8 cellular contexts compared by ENCODE assay signal in the genomic region with DNA sequence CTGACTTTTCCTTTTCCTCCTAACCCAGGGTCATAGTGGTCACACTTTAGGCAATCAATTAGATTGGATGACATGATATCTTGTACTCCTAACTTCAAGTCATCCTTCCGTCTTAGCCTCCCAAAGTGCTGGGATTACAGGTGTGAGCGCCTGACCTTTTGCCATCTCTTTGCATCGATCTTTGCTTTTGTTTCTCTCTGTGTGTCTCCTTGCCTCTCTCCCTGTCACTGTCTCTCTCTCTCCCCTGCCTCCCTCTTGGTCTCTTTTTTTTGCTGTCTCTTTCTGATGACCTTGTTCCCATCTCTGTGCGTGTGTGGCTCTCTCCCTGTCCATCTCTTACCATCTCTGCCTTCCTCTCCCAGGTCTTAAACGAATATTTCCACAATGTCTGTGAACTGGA. TPM values are rescaled to one million over a fixed set of nuclear protein-coding genes. Genes with fewer than 3 reads are reported as not detected.
DNase-seq lines count a peak whose midpoint lies in the region; ATAC-seq and TF ChIP-seq lines count a peak whose summit lies in the region.
"Not testable (repeated sequence)": the region's sequence is repeated elsewhere in the genome, so short reads cannot be mapped to it uniquely, and the experiment has no call there.

No MANE protein-coding gene starts in this region.

- peaks cover 12% of the 10 kb centered on the region for H3K4me1 ChIP-seq in CD8-positive, alpha-beta T cell (ENCODE audit: insufficient read depth, low read length)
- not testable (repeated sequence) for H3K4me1 ChIP-seq in colonic mucosa; hepatocyte (ENCODE audit: insufficient read depth)
- peaks cover 0 to 17% (median 10%) of the 10 kb centered on the region in 5 donors for H3K4me1 ChIP-seq in subcutaneous abdominal adipose tissue (ENCODE audit: control insufficient read depth in 5 of 5, insufficient read depth in 5 of 5, low read length in 5 of 5)

- not testable (repeated sequence) for H3K9me3 ChIP-seq in CD8-positive, alpha-beta T cell (ENCODE audit: low read length); colonic mucosa; hepatocyte (ENCODE audit: low read depth); subcutaneous abdominal adipose tissue (ENCODE audit: control insufficient read depth in 5 of 5, low read length in 5 of 5)

- TF ChIP-seq CTCF in CD8-positive, alpha-beta T cell (IDR thresholded peaks at IDR 0.05); LNCaP clone FGC (IDR thresholded peaks at IDR 0.05; ENCODE audit: control insufficient read depth, extremely low read depth, insufficient read depth); colonic mucosa (IDR thresholded peaks at IDR 0.05); hepatocyte (IDR thresholded peaks at IDR 0.05; ENCODE audit: poor library complexity); nephron (IDR thresholded peaks at IDR 0.05; ENCODE audit: unreplicated experiment in 3 of 3): not testable (repeated sequence)

- peak overlapping the region; percentile 90 for H3K4me3 ChIP-seq in CD8-positive, alpha-beta T cell (ENCODE audit: low read depth, low read length)
- H3K4me3 ChIP-seq in LNCaP clone FGC (ENCODE audit: low read depth, low read length) (peak overlapping the region; percentile 90), colonic mucosa (peak overlapping the region; percentile 70), hepatocyte (peak overlapping the region; percentile 62), subcutaneous abdominal adipose tissue (ENCODE audit: low read depth in 1 of 5, low read length in 5 of 5) (peak overlapping the region; percentile 19 to 95 (median 91))

- not testable (repeated sequence) for H3K9me3 Mint-ChIP-seq in CD8-positive, alpha-beta T cell; activated CD4-positive, alpha-beta memory T cell treated with anti-CD3 and anti-CD28 coated beads, Interleukin-2, amount 10 ng/mL, durations not matched to agents 7 days and 5 days; nephron

- peaks cover 44% of the 10 kb centered on the region for H3K4me1 Mint-ChIP-seq in CD8-positive, alpha-beta T cell (ENCODE audit: low read depth)
- H3K4me1 Mint-ChIP-seq in activated CD4-positive, alpha-beta memory T cell treated with anti-CD3 and anti-CD28 coated beads, Interleukin-2, amount 10 ng/mL, durations not matched to agents 7 days and 5 days, result peaks cover 50% of the 10 kb centered on the region
- peaks cover 13% of the 10 kb centered on the region for H3K4me1 Mint-ChIP-seq in nephron

- peak overlapping the region; percentile 98 for H3K4me3 Mint-ChIP-seq in CD8-positive, alpha-beta T cell
- H3K4me3 Mint-ChIP-seq in activated CD4-positive, alpha-beta memory T cell treated with anti-CD3 and anti-CD28 coated beads, Interleukin-2, amount 10 ng/mL, durations not matched to agents 7 days and 5 days, result peak overlapping the region; percentile 92
- H3K4me3 Mint-ChIP-seq in nephron, result peak overlapping the region; percentile 90 to 99 (median 95)

- H3K36me3 ChIP-seq in CD8-positive, alpha-beta T cell (ENCODE audit: insufficient read depth, low read length); colonic mucosa; hepatocyte (replicated peaks; ENCODE audit: insufficient read depth, low read depth); subcutaneous abdominal adipose tissue (ENCODE audit: control insufficient read depth in 5 of 5, insufficient read depth in 5 of 5, low read length in 5 of 5): not testable (repeated sequence)

- not testable (repeated sequence) for H3K9ac ChIP-seq in colonic mucosa (ENCODE audit: low read depth in 2 of 2, low read length in 2 of 2)
- peak overlapping the region in 3 of 5 donors; percentile 77 to 94 (median 79) for H3K9ac ChIP-seq in subcutaneous abdominal adipose tissue (ENCODE audit: low read length in 5 of 5)

- H3K27ac ChIP-seq in CD8-positive, alpha-beta T cell (ENCODE audit: low read depth, low read length); colonic mucosa; subcutaneous abdominal adipose tissue (ENCODE audit: low read depth, low read length): not testable (repeated sequence)
- H3K27ac ChIP-seq in hepatocyte, result peak overlapping the region; percentile 54

- DNase-seq in CD8-positive, alpha-beta T cell; LNCaP clone FGC (ENCODE audit: low read depth); activated CD4-positive, alpha-beta memory T cell treated with anti-CD3 and anti-CD28 coated beads, Interleukin-2, amount 10 ng/mL, durations not matched to agents 7 days and 5 days; colonic mucosa; hepatocyte (ENCODE audit: low spot score): not testable (repeated sequence)

- WGBS in hepatocyte (ENCODE audit: low lambda C conversion rate, missing lambda C conversion rate), result 23% methylated on average over 5 of the region's 5 CpGs

- not testable (repeated sequence) for H3K9me2 ChIP-seq in hepatocyte (replicated peaks; ENCODE audit: insufficient read depth)

- not testable (repeated sequence) for H3K27me3 Mint-ChIP-seq in CD8-positive, alpha-beta T cell (ENCODE audit: low read depth); activated CD4-positive, alpha-beta memory T cell treated with anti-CD3 and anti-CD28 coated beads, Interleukin-2, amount 10 ng/mL, durations not matched to agents 7 days and 5 days; nephron (ENCODE audit: low read depth)

- POLR2A ChIA-PET in CD8-positive, alpha-beta T cell (lab: Charles Lee), result not testable (repeated sequence)
- POLR2A ChIA-PET in activated CD4-positive, alpha-beta memory T cell treated with anti-CD3 and anti-CD28 coated beads, Interleukin-2, amount 10 ng/mL, durations not matched to agents 7 days and 5 days (lab: Charles Lee), result interaction anchor here (1.1 kb wide), 1 partner anchor 75 kb away, joined by 5 read pairs; no protein-coding TSS in a partner anchor

- H3K4me2 ChIP-seq in hepatocyte, result peak overlapping the region; percentile 66

- H2AFZ ChIP-seq in hepatocyte, result peak overlapping the region; percentile 79

- peaks cover 50% of the 10 kb centered on the region for H3K79me2 ChIP-seq in hepatocyte

- intact Hi-C loops in CD8-positive, alpha-beta T cell (cut with DNase I, micrococcal nuclease), result loop anchor here (1.0 to 10.0 kb wide), 11 partner anchors 74 to 968 kb away; a partner anchor contains a TSS
- intact Hi-C loops in colonic mucosa (cut with DNase I), result not testable (repeated sequence)

- H4K20me1 ChIP-seq in hepatocyte (ENCODE audit: insufficient read depth, poor library complexity, severe bottlenecking), result not testable (repeated sequence)

- H3K27me3 ChIP-seq in CD8-positive, alpha-beta T cell (ENCODE audit: insufficient read depth, low read length); colonic mucosa; hepatocyte; subcutaneous abdominal adipose tissue (ENCODE audit: control insufficient read depth in 5 of 5, insufficient read depth in 4 of 5, low read length in 5 of 5): not testable (repeated sequence)

- H3K36me3 Mint-ChIP-seq in CD8-positive, alpha-beta T cell, result peaks cover 33% of the 10 kb centered on the region
- H3K36me3 Mint-ChIP-seq in activated CD4-positive, alpha-beta memory T cell treated with anti-CD3 and anti-CD28 coated beads, Interleukin-2, amount 10 ng/mL, durations not matched to agents 7 days and 5 days (ENCODE audit: low read depth), result peaks cover 44% of the 10 kb centered on the region
- H3K36me3 Mint-ChIP-seq in nephron (ENCODE audit: low read depth), result not testable (repeated sequence)

- CTCF ChIA-PET in CD8-positive, alpha-beta T cell (lab: Charles Lee); activated CD4-positive, alpha-beta memory T cell treated with anti-CD3 and anti-CD28 coated beads, Interleukin-2, amount 10 ng/mL, durations not matched to agents 7 days and 5 days (lab: Charles Lee): not testable (repeated sequence)

- peak overlapping the region; percentile 93 for H3K27ac Mint-ChIP-seq in CD8-positive, alpha-beta T cell
- H3K27ac Mint-ChIP-seq in activated CD4-positive, alpha-beta memory T cell treated with anti-CD3 and anti-CD28 coated beads, Interleukin-2, amount 10 ng/mL, durations not matched to agents 7 days and 5 days, result peak overlapping the region; percentile 96
- not testable (repeated sequence) for H3K27ac Mint-ChIP-seq in nephron

- ATAC-seq in CD8-positive, alpha-beta T cell, result not testable (repeated sequence)
- peak; percentile 1 for ATAC-seq in GM21717 (IDR thresholded peaks at IDR 0.05; ENCODE audit: unreplicated experiment)

RNA-seq across cellular contexts. Expression of a gene that starts 0.9 kb away (rescaled TPM):
- 10 to 100 TPM; 12.8 to 13.9 TPM for total RNA-seq in CD8-positive, alpha-beta T cell
- 10 to 100 TPM; 39.7 to 46.4 TPM for total RNA-seq in activated CD4-positive, alpha-beta memory T cell treated with anti-CD3 and anti-CD28 coated beads, Interleukin-2, amount 10 ng/mL, durations not matched to agents 7 days and 5 days
- total RNA-seq in colonic mucosa, result 10 to 100 TPM; 11.5 to 34.0 TPM
- total RNA-seq in hepatocyte, result 23.7 and 27.9 TPM in 2 replicates
- polyA plus RNA-seq in hepatocyte, result 15.6 and 17.1 TPM in 2 replicates
